Comparison of ENCODE assay signal across 8 cellular contexts in the genomic region with DNA sequence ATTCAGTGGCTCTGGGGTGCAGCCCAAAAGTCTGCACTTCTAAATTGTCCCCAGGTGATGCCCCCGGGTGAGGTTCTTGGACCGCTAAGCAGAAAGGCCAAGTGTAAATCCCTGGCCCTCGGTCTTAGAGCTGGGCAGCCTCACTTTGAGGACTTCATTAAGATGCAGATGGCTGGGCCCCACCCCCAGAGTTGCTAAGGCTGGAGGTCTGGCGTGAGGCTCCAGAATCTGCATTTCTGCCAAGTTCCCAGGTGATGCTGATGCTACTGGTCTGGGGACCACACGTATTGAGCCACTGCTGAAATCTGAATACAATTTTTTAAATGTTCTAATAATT. TPM values are rescaled to one million over a fixed set of nuclear protein-coding genes. Genes with fewer than 3 reads are reported as not detected.
DNase-seq lines count a peak whose midpoint lies in the region; ATAC-seq, FAIRE-seq and TF ChIP-seq lines count a peak whose summit lies in the region.

No MANE protein-coding gene starts in this region.

- no peaks in the 10 kb centered on the region for H3K36me3 ChIP-seq in adipocyte (ENCODE audit: control insufficient read depth, insufficient read depth, low read length, severe bottlenecking)
- H3K36me3 ChIP-seq in HepG2 (replicated peaks in 1 of 2; ENCODE audit: control insufficient read depth in 1 of 2, insufficient read depth in 2 of 2, low read length in 2 of 2), result no peaks in the 10 kb centered on the region
- H3K36me3 ChIP-seq in thymus (ENCODE audit: control insufficient read depth, insufficient read depth), result no peaks in the 10 kb centered on the region

- peaks cover 15% of the 10 kb centered on the region for H3K27me3 Mint-ChIP-seq in activated naive CD4-positive, alpha-beta T cell treated with anti-CD3 and anti-CD28 coated beads, Interleukin-2, amount 10 ng/mL, durations not matched to agents 7 days and 5 days

- no peaks in the 10 kb centered on the region for H3K9me3 Mint-ChIP-seq in activated naive CD4-positive, alpha-beta T cell treated with anti-CD3 and anti-CD28 coated beads, Interleukin-2, amount 10 ng/mL, durations not matched to agents 7 days and 5 days

- H3K9ac ChIP-seq in adipocyte (ENCODE audit: low read length), result no peak overlapping the region
- peak overlapping the region; percentile 54; the same call in 1 of the 2 replicates for H3K9ac ChIP-seq in HepG2 (ENCODE audit: insufficient read depth, low read depth, low read length)

- no peak for TF ChIP-seq EP300 in HepG2 (IDR thresholded peaks at IDR 0.05; ENCODE audit: low read depth in 2 of 2, low read length in 2 of 2)
- TF ChIP-seq EP300 in HepG2 (CRISPR knock-in tag; IDR thresholded peaks at IDR 0.05; ENCODE audit: borderline replicate concordance), result no peak

- no peak for FAIRE-seq in HepG2 (lab: Jason Lieb, UNC)

- no peak overlapping the region for H2AFZ ChIP-seq in HepG2 (ENCODE audit: low read length)

- peak overlapping the region; percentile 90 for H3K4me2 ChIP-seq in HepG2 (ENCODE audit: low read depth, low read length)

- ATAC-seq in HepG2 (no peak), HG03175 (IDR thresholded peaks at IDR 0.05; ENCODE audit: unreplicated experiment) (no peak), GM19463 (IDR thresholded peaks at IDR 0.05; ENCODE audit: unreplicated experiment) (no peak)

- no TSS peak for BruUV-seq in HepG2 (replicated peaks; lab: Mats Ljungman, UMichigan)

- H3K27me3 ChIP-seq in adipocyte (replicated peaks; ENCODE audit: control insufficient read depth, insufficient read depth, low read length) (no peaks in the 10 kb centered on the region), HepG2 (ENCODE audit: control insufficient read depth in 1 of 2, insufficient read depth in 2 of 2, low read length in 2 of 2) (no peaks in the 10 kb centered on the region; a peak in 1 of 5 replicates), thymus (ENCODE audit: control insufficient read depth, insufficient read depth) (no peaks in the 10 kb centered on the region)

- peak overlapping the region; percentile 95 for H3K4me3 Mint-ChIP-seq in activated naive CD4-positive, alpha-beta T cell treated with anti-CD3 and anti-CD28 coated beads, Interleukin-2, amount 10 ng/mL, durations not matched to agents 7 days and 5 days

- intact Hi-C loops in HepG2 (cut with micrococcal nuclease; ENCODE audit: unreplicated experiment), result no loop called here

- in situ Hi-C loops in HepG2 (cut with HindIII; ENCODE audit: extremely low pct_ligation_motif_present, low pct_unique_long_range_greater_than_20kb), result no loop called here

- H3K9me3 ChIP-seq in adipocyte (ENCODE audit: control insufficient read depth, low read length) (no peaks in the 10 kb centered on the region), HepG2 (ENCODE audit: low read length) (no peaks in the 10 kb centered on the region), thymus (ENCODE audit: control insufficient read depth) (no peaks in the 10 kb centered on the region)

- no peak for TF ChIP-seq POLR2A in HepG2 (IDR thresholded peaks at IDR 0.05; ENCODE audit: insufficient read depth in 1 of 2, low read depth in 2 of 2, low read length in 2 of 2)

- H3K4me1 Mint-ChIP-seq in activated naive CD4-positive, alpha-beta T cell treated with anti-CD3 and anti-CD28 coated beads, Interleukin-2, amount 10 ng/mL, durations not matched to agents 7 days and 5 days, result peaks cover 35% of the 10 kb centered on the region

- H3K4me1 ChIP-seq in adipocyte (ENCODE audit: control insufficient read depth, insufficient read depth, low read length), result peaks cover 11% of the 10 kb centered on the region
- peaks cover 53% of the 10 kb centered on the region for H3K4me1 ChIP-seq in HepG2 (ENCODE audit: insufficient read depth, low read length)
- peaks cover 20% of the 10 kb centered on the region for H3K4me1 ChIP-seq in thymus (ENCODE audit: control insufficient read depth, insufficient read depth, low read length)

- no peak for TF ChIP-seq RAD21 in HepG2 (CRISPR knock-in tag; IDR thresholded peaks at IDR 0.05)

- POLR2A ChIA-PET in HepG2 (lab: Yijun Ruan, JAX), result no interaction called here

- H3K27ac ChIP-seq in HepG2 (ENCODE audit: extremely low read length, insufficient read depth, low read length), result peak overlapping the region; percentile 32
- no peak overlapping the region for H3K27ac ChIP-seq in thymus (ENCODE audit: low read depth)

- 61% methylated on average over 5 of the region's 5 CpGs for WGBS in HepG2 (ENCODE audit: low lambda C conversion rate)
- WGBS in thymus, result 68% methylated on average over 5 of the region's 5 CpGs

- no peak for TF ChIP-seq CTCF in HepG2 (CRISPR knock-in tag; IDR thresholded peaks at IDR 0.05)

- H3K27ac Mint-ChIP-seq in activated naive CD4-positive, alpha-beta T cell treated with anti-CD3 and anti-CD28 coated beads, Interleukin-2, amount 10 ng/mL, durations not matched to agents 7 days and 5 days, result peak overlapping the region; percentile 90

- peaks cover 39% of the 10 kb centered on the region for H3K79me2 ChIP-seq in HepG2 (ENCODE audit: insufficient read depth, low read length)

- H4K20me1 ChIP-seq in HepG2 (ENCODE audit: insufficient read depth, low read length), result peaks cover 25% of the 10 kb centered on the region

- DNase-seq in activated naive CD4-positive, alpha-beta T cell treated with anti-CD3 and anti-CD28 coated beads, Interleukin-2, amount 10 ng/mL, durations not matched to agents 7 days and 5 days, result no peak
- no peak for DNase-seq in activated naive CD4-positive, alpha-beta T cell treated with anti-CD3 and anti-CD28 coated beads, Interleukin-2, amount 50 U/mL, for 16 hours
- DNase-seq in adipocyte (ENCODE audit: low read depth), result no peak
- no peak for DNase-seq in HepG2 (ENCODE audit: low spot score)
- no peak for DNase-seq in HuH-7 (ENCODE audit: low spot score)

- H3K36me3 Mint-ChIP-seq in activated naive CD4-positive, alpha-beta T cell treated with anti-CD3 and anti-CD28 coated beads, Interleukin-2, amount 10 ng/mL, durations not matched to agents 7 days and 5 days, result peaks cover 6% of the 10 kb centered on the region

- H3K4me3 ChIP-seq in adipocyte (ENCODE audit: low read length) (peak overlapping the region; percentile 85), HepG2 (replicated peaks in 1 of 3; ENCODE audit: insufficient read depth in 1 of 3, low read depth in 2 of 3, low read length in 3 of 3) (peak overlapping the region; percentile 82 to 94 (median 92); a peak in 5 of 6 replicates), thymus (ENCODE audit: low read length) (peak overlapping the region; percentile 67)

- CTCF ChIA-PET in activated naive CD4-positive, alpha-beta T cell treated with anti-CD3 and anti-CD28 coated beads, Interleukin-2, amount 10 ng/mL, durations not matched to agents 7 days and 5 days (lab: Charles Lee), result no interaction called here
- CTCF ChIA-PET in HepG2 (lab: Yijun Ruan, JAX; ENCODE audit: low intra/inter-chr PET ratio, low total read pairs), result no interaction called here

TF ChIP-seq in HepG2, 621 proteins besides CTCF, POLR2A, EP300 and RAD21 (continues in another document):
- no peak for TF ChIP-seq KDM3A (CRISPR knock-in tag; IDR thresholded peaks at IDR 0.05; ENCODE audit: low read depth)
- TF ChIP-seq RXRA (CRISPR knock-in tag; IDR thresholded peaks at IDR 0.05), result 0 out of 2 replicates have a peak, but pooled peaks have one; percentile 9
- TF ChIP-seq ZNF3 (CRISPR knock-in tag; IDR thresholded peaks at IDR 0.05), result no peak
- TF ChIP-seq ZNF225 (CRISPR knock-in tag; IDR thresholded peaks at IDR 0.05), result 0 out of 2 replicates have a peak, but pooled peaks have one; percentile 16
- 0 out of 2 replicates have a peak, but pooled peaks have one; percentile 13 for TF ChIP-seq ZNF619 (CRISPR knock-in tag; IDR thresholded peaks at IDR 0.05)
- no peak for TF ChIP-seq DR1 (CRISPR knock-in tag; IDR thresholded peaks at IDR 0.05)
- no peak for TF ChIP-seq ZSCAN29 (CRISPR knock-in tag; conservative IDR thresholded peaks at IDR 0.05)

RNA-seq across cellular contexts. Expression of a gene that starts 0.7 kb away (rescaled TPM):
- 26.2 and 42.2 TPM in 2 replicates for total RNA-seq in HepG2 (2016; rRNA removed; fragmentation: Illumina TruSeq; extraction: Trizol)
- 4.3 and 5.6 TPM in 2 replicates for total RNA-seq in HepG2 (2016; cell fraction: cytosol; rRNA removed; fragmentation: Illumina TruSeq; extraction: Trizol; ENCODE audit: low read depth)
- 21.6 and 43.4 TPM in 2 replicates for total RNA-seq in HepG2 (2016; cell fraction: insoluble cytoplasmic fraction; rRNA removed; fragmentation: Illumina TruSeq; extraction: Trizol)
- 13.7 and 14.0 TPM in 2 replicates for total RNA-seq in HepG2 (2016; cell fraction: membrane; rRNA removed; fragmentation: Illumina TruSeq; extraction: Trizol)
- total RNA-seq in HepG2 (2016; cell fraction: nucleus; rRNA removed; fragmentation: Illumina TruSeq; extraction: Trizol), result 55.7 and 64.6 TPM in 2 replicates
- polyA plus RNA-seq in HepG2 (2011; rRNA removed) (51.2 and 62.5 TPM in 2 replicates), thymus (8.6 TPM)
- 45.9 and 54.4 TPM in 2 replicates for polyA plus RNA-seq in HepG2 (2011; cell fraction: cytosol; rRNA removed)
- 89.0 and 99.9 TPM in 2 replicates for polyA plus RNA-seq in HepG2 (2011; cell fraction: nucleus; rRNA removed)
- 49.8 and 58.0 TPM in 2 replicates for polyA plus RNA-seq in HepG2 (2012)
- polyA plus RNA-seq in HepG2 (2016; cell fraction: cytosol; fragmentation: Illumina TruSeq; extraction: Trizol; ENCODE audit: low read depth), result 1.7 TPM in 2 replicates
- polyA plus RNA-seq in HepG2 (2016; cell fraction: insoluble cytoplasmic fraction; fragmentation: Illumina TruSeq; extraction: Trizol; ENCODE audit: low read depth), result 15.4 and 17.3 TPM in 2 replicates
- polyA plus RNA-seq in HepG2 (2016; cell fraction: membrane; fragmentation: Illumina TruSeq; extraction: Trizol; ENCODE audit: low read depth), result 4.1 and 4.6 TPM in 2 replicates
- polyA plus RNA-seq in HepG2 (2016; cell fraction: nucleus; fragmentation: Illumina TruSeq; extraction: Trizol; ENCODE audit: insufficient read depth, low read depth), result 65.1 and 71.7 TPM in 2 replicates
- polyA minus RNA-seq in HepG2 (2011; rRNA and poly(A)+ RNA removed; ENCODE audit: low replicate concordance), result 17.1 and 162 TPM in 2 replicates
- polyA minus RNA-seq in HepG2 (2011; cell fraction: cytosol; rRNA and poly(A)+ RNA removed), result 41.3 and 62.3 TPM in 2 replicates
- 80.1 and 108 TPM in 2 replicates for polyA minus RNA-seq in HepG2 (2011; cell fraction: nucleus; rRNA and poly(A)+ RNA removed)
